In the genomic region with DNA sequence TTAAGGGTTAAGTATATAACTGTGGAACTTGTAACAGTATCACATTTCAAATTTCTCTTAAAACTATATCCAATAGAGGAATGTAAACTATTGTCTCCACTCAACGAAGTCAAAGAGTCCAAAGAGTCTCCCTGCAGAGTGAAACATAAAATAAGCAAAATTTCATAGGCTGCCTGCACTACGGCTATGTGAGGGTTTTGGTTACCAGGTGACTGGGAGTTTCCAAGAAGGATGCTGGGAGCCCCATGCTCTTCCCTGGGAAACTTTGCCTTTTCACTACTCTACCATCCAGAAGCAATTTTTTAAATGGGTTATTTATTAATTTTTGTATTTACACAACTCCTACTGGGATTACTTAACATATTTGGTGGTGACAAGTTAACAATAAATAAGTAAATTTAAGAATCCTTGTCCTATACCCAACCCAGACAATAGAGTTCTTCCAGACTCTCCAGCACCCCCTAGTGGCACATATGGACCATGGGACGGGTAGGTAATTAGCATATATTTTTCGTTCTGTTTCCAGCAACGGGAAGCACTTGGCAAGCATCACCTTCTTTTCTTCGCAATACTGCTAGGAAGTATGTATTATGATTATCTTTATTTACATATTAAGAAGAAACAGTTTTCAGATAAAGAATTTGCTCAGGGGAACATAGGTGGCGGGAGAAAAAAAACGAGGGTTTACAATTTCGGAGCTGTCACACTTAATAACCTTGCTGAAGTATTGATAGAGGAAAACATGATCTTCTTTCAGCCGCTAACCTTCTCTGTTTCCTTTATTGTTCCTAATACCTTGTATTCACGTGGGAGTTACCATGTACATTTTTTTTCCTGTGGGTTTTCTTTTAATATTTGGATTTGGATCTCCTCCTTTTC, we compare ENCODE assay signal across 8 cellular contexts. TPM values are rescaled to one million over a fixed set of nuclear protein-coding genes. Genes with fewer than 3 reads are reported as not detected.
A peak's percentile ranks its signal among the peaks of the same experiment; 100 is the strongest.
DNase-seq lines count a peak whose midpoint lies in the region; FAIRE-seq and TF ChIP-seq lines count a peak whose summit lies in the region.

No MANE protein-coding gene starts in this region.

- no peak for TF ChIP-seq POLR2A in Peyer's patch (IDR thresholded peaks at IDR 0.05)

- no peak overlapping the region for H3K4me3 Mint-ChIP-seq in Caco-2 (ENCODE audit: unreplicated experiment)

- H3K27ac Mint-ChIP-seq in Caco-2 (ENCODE audit: unreplicated experiment): no peak overlapping the region

- FAIRE-seq in GM19239 (lab: Jason Lieb, UNC): peak; percentile 80

- no peak overlapping the region for H3K27ac ChIP-seq in Peyer's patch

- no peaks in the 10 kb centered on the region for H3K36me3 ChIP-seq in Caco-2 (ENCODE audit: control insufficient read depth, insufficient read depth, low read length)
- H3K36me3 ChIP-seq in Peyer's patch: no peaks in the 10 kb centered on the region

- POLR2A ChIA-PET in Caco-2 (lab: Charles Lee): no interaction called here

- H3K27me3 ChIP-seq in Caco-2 (replicated peaks; ENCODE audit: control insufficient read depth, insufficient read depth, low read length): no peaks in the 10 kb centered on the region
- H3K27me3 ChIP-seq in Peyer's patch: no peaks in the 10 kb centered on the region

- CTCF ChIA-PET in Caco-2 (lab: Charles Lee): interaction anchor here (1.0 to 1.5 kb wide), 3 partner anchors 38 to 222 kb away, joined by 4 to 10 read pairs (median 4); no protein-coding TSS in a partner anchor

- no peak overlapping the region for H3K4me3 ChIP-seq in Caco-2 (ENCODE audit: low read depth, low read length)
- no peak overlapping the region for H3K4me3 ChIP-seq in Peyer's patch

- no TSS peak for BruUV-seq in Caco-2 (replicated peaks; lab: Mats Ljungman, UMichigan)

- intact Hi-C loops in Caco-2 (cut with micrococcal nuclease; ENCODE audit: unreplicated experiment): loop anchor here (1.0 to 2.0 kb wide), 7 partner anchors 22 to 221 kb away; no protein-coding TSS in a partner anchor

- DNase-seq in Caco-2 (peak; percentile 57 to 62), GM19239 (ENCODE audit: insufficient read length, low spot score) (peak; percentile 36), HS-5 (ENCODE audit: low read depth) (peak; percentile 5), Peyer's patch (peak in 2 of 3 donors; percentile 28 to 71), astrocyte of the hippocampus (ENCODE audit: low read depth, low spot score) (peak; percentile 71), iPS-NIHi11 (ENCODE audit: low spot score) (peak; percentile 80), islet precursor cell (no peak)
- peak; percentile 4 for DNase-seq in stimulated activated CD4-positive, alpha-beta T cell treated with anti-CD3 and anti-CD28 coated beads, Interleukin-2, amount 100 ng/mL, for 4 hours (ENCODE audit: low read depth)

- no peaks in the 10 kb centered on the region for H3K27me3 Mint-ChIP-seq in Caco-2 (ENCODE audit: insufficient read depth, unreplicated experiment)

- no peaks in the 10 kb centered on the region for H3K4me1 Mint-ChIP-seq in Caco-2 (ENCODE audit: low read depth, unreplicated experiment)

- TF ChIP-seq CTCF in Caco-2 (IDR thresholded peaks at IDR 0.05; ENCODE audit: insufficient read depth in 1 of 2, low read depth in 1 of 2, low read length in 1 of 2, severe bottlenecking in 1 of 2, unreplicated experiment in 1 of 2) (peak; percentile 77 to 79), Peyer's patch (IDR thresholded peaks at IDR 0.05) (peak in 5 of 6 experiments; percentile 50 to 75 (median 67))

- no peaks in the 10 kb centered on the region for H3K36me3 Mint-ChIP-seq in Caco-2 (ENCODE audit: insufficient read depth, unreplicated experiment)

- H3K9me3 ChIP-seq in Caco-2 (no peaks in the 10 kb centered on the region), Peyer's patch (no peaks in the 10 kb centered on the region)

- H3K4me1 ChIP-seq in Caco-2 (no peaks in the 10 kb centered on the region), Peyer's patch (no peaks in the 10 kb centered on the region)

- H3K9me3 Mint-ChIP-seq in Caco-2 (ENCODE audit: unreplicated experiment): no peaks in the 10 kb centered on the region

RNA-seq across cellular contexts. Expression of a gene that starts 3.5 kb away (rescaled TPM):
- total RNA-seq in Caco-2 (2022) (not detected in 2 replicates), Peyer's patch (1 to 10 TPM; 1.4 to 7.2 (median 4.1) TPM)

RNA-seq across cellular contexts. Expression of a gene that starts 59.7 kb away (rescaled TPM):
- 0.77 TPM in 1 of 2 replicates, not detected in the other for total RNA-seq in Caco-2 (2022)
- total RNA-seq in Peyer's patch: 10 to 100 TPM; 13.2 to 59.9 (median 36.2) TPM
